ENCODE assay signal across 2 cellular contexts in the genomic region with DNA sequence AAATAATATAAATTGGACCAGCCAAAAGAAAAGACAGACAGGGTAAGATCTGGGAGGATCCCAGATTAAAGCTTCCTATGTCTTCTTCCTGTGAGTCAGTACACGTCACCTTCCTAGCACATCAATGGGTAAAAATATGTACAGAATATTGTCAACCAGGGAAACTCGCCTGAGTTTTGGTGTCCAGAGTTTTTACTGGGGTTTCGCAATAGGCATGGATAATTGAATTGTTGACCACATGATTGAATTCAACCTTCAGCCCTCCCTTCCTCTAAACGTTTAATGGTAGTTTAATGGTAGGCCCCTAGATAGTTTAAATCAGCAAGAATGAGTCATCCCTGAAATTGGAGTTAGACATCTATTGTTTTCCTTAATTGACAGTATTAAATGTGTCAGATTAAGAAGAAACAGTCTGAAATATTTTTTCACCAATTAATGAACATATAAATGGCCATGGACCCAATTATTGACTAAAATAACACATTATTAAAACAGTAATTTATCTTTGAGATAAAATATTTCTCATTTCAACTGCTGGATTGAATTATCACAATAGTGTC.
TF ChIP-seq lines count a peak whose summit lies in the region.

No MANE protein-coding gene starts in this region.

TF ChIP-seq in SK-N-SH treated with all-trans-retinoic acid at 6 μM for 48 hours, 23 proteins besides CTCF, POLR2A, EP300 and RAD21 (continued from another document):
- TF ChIP-seq ISL1 (CRISPR knock-in tag; IDR thresholded peaks at IDR 0.05) (peak; percentile 97), TCF4 (CRISPR knock-in tag; IDR thresholded peaks at IDR 0.05; ENCODE audit: borderline replicate concordance) (peak; percentile 29; the same call in 1 of the 2 replicates), ZC3H10 (CRISPR knock-in tag; IDR thresholded peaks at IDR 0.05) (peak; percentile 71), SNAI2 (CRISPR knock-in tag; IDR thresholded peaks at IDR 0.05) (no peak), ZFP3 (CRISPR knock-in tag; IDR thresholded peaks at IDR 0.05) (no peak), RARB (CRISPR knock-in tag; IDR thresholded peaks at IDR 0.05) (no peak; the same call in 1 of the 2 replicates), CSDC2 (CRISPR knock-in tag; IDR thresholded peaks at IDR 0.05) (no peak), TOX (CRISPR knock-in tag; IDR thresholded peaks at IDR 0.05; ENCODE audit: borderline replicate concordance) (no peak), GLIS3 (CRISPR knock-in tag; IDR thresholded peaks at IDR 0.05) (no peak), ZNF70 (CRISPR knock-in tag; IDR thresholded peaks at IDR 0.05) (no peak), ZFP30 (CRISPR knock-in tag; IDR thresholded peaks at IDR 0.05) (no peak), BACH2 (CRISPR knock-in tag; IDR thresholded peaks at IDR 0.05; ENCODE audit: borderline replicate concordance) (no peak), ZNF8 (CRISPR knock-in tag; IDR thresholded peaks at IDR 0.05) (no peak), ARNTL (CRISPR knock-in tag; IDR thresholded peaks at IDR 0.05; ENCODE audit: borderline replicate concordance, low read depth) (no peak), ZNF565 (CRISPR knock-in tag; conservative IDR thresholded peaks at IDR 0.05; ENCODE audit: low read depth) (no peak)
- TF ChIP-seq, protein P1, sequence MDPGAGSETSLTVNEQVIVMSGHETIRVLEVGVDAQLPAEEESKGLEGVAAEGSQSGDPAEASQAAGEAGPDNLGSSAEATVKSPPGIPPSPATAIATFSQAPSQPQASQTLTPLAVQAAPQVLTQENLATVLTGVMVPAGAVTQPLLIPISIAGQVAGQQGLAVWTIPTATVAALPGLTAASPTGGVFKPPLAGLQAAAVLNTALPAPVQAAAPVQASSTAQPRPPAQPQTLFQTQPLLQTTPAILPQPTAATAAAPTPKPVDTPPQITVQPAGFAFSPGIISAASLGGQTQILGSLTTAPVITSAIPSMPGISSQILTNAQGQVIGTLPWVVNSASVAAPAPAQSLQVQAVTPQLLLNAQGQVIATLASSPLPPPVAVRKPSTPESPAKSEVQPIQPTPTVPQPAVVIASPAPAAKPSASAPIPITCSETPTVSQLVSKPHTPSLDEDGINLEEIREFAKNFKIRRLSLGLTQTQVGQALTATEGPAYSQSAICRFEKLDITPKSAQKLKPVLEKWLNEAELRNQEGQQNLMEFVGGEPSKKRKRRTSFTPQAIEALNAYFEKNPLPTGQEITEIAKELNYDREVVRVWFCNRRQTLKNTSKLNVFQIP (CRISPR knock-in tag; IDR thresholded peaks at IDR 0.05; ENCODE audit: borderline replicate concordance, low read depth) = no peak
- TF ChIP-seq, protein P2, sequence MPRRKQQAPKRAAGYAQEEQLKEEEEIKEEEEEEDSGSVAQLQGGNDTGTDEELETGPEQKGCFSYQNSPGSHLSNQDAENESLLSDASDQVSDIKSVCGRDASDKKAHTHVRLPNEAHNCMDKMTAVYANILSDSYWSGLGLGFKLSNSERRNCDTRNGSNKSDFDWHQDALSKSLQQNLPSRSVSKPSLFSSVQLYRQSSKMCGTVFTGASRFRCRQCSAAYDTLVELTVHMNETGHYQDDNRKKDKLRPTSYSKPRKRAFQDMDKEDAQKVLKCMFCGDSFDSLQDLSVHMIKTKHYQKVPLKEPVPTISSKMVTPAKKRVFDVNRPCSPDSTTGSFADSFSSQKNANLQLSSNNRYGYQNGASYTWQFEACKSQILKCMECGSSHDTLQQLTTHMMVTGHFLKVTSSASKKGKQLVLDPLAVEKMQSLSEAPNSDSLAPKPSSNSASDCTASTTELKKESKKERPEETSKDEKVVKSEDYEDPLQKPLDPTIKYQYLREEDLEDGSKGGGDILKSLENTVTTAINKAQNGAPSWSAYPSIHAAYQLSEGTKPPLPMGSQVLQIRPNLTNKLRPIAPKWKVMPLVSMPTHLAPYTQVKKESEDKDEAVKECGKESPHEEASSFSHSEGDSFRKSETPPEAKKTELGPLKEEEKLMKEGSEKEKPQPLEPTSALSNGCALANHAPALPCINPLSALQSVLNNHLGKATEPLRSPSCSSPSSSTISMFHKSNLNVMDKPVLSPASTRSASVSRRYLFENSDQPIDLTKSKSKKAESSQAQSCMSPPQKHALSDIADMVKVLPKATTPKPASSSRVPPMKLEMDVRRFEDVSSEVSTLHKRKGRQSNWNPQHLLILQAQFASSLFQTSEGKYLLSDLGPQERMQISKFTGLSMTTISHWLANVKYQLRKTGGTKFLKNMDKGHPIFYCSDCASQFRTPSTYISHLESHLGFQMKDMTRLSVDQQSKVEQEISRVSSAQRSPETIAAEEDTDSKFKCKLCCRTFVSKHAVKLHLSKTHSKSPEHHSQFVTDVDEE (CRISPR knock-in tag; IDR thresholded peaks at IDR 0.05) = no peak
- TF ChIP-seq, protein P3, sequence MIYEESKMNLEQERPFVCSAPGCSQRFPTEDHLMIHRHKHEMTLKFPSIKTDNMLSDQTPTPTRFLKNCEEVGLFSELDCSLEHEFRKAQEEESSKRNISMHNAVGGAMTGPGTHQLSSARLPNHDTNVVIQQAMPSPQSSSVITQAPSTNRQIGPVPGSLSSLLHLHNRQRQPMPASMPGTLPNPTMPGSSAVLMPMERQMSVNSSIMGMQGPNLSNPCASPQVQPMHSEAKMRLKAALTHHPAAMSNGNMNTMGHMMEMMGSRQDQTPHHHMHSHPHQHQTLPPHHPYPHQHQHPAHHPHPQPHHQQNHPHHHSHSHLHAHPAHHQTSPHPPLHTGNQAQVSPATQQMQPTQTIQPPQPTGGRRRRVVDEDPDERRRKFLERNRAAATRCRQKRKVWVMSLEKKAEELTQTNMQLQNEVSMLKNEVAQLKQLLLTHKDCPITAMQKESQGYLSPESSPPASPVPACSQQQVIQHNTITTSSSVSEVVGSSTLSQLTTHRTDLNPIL (CRISPR knock-in tag; IDR thresholded peaks at IDR 0.05; ENCODE audit: low read depth) = peak; percentile 67
- TF ChIP-seq, protein P4, sequence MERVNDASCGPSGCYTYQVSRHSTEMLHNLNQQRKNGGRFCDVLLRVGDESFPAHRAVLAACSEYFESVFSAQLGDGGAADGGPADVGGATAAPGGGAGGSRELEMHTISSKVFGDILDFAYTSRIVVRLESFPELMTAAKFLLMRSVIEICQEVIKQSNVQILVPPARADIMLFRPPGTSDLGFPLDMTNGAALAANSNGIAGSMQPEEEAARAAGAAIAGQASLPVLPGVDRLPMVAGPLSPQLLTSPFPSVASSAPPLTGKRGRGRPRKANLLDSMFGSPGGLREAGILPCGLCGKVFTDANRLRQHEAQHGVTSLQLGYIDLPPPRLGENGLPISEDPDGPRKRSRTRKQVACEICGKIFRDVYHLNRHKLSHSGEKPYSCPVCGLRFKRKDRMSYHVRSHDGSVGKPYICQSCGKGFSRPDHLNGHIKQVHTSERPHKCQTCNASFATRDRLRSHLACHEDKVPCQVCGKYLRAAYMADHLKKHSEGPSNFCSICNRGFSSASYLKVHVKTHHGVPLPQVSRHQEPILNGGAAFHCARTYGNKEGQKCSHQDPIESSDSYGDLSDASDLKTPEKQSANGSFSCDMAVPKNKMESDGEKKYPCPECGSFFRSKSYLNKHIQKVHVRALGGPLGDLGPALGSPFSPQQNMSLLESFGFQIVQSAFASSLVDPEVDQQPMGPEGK (CRISPR knock-in tag; IDR thresholded peaks at IDR 0.05; ENCODE audit: borderline replicate concordance) = peak; percentile 73; the same call in 1 of the 2 replicates
TF ChIP-seq in SK-N-SH treated with all-trans-retinoic acid at 6 μM for 48 hours: peak in this region for 5.

TF ChIP-seq in SK-N-SH, 30 proteins besides CTCF, POLR2A, EP300 and RAD21 (continued from another document):
- TF ChIP-seq, protein P5, sequence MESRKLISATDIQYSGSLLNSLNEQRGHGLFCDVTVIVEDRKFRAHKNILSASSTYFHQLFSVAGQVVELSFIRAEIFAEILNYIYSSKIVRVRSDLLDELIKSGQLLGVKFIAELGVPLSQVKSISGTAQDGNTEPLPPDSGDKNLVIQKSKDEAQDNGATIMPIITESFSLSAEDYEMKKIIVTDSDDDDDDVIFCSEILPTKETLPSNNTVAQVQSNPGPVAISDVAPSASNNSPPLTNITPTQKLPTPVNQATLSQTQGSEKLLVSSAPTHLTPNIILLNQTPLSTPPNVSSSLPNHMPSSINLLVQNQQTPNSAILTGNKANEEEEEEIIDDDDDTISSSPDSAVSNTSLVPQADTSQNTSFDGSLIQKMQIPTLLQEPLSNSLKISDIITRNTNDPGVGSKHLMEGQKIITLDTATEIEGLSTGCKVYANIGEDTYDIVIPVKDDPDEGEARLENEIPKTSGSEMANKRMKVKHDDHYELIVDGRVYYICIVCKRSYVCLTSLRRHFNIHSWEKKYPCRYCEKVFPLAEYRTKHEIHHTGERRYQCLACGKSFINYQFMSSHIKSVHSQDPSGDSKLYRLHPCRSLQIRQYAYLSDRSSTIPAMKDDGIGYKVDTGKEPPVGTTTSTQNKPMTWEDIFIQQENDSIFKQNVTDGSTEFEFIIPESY (IDR thresholded peaks at IDR 0.05; ENCODE audit: borderline replicate concordance, low read depth) = no peak
- no peak for TF ChIP-seq RXRA (IDR thresholded peaks at IDR 0.05; ENCODE audit: borderline replicate concordance, low read depth)
- TF ChIP-seq, protein P6, sequence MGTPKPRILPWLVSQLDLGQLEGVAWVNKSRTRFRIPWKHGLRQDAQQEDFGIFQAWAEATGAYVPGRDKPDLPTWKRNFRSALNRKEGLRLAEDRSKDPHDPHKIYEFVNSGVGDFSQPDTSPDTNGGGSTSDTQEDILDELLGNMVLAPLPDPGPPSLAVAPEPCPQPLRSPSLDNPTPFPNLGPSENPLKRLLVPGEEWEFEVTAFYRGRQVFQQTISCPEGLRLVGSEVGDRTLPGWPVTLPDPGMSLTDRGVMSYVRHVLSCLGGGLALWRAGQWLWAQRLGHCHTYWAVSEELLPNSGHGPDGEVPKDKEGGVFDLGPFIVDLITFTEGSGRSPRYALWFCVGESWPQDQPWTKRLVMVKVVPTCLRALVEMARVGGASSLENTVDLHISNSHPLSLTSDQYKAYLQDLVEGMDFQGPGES (IDR thresholded peaks at IDR 0.05; ENCODE audit: low read depth, low read length) = no peak
- TF ChIP-seq GABPA (IDR thresholded peaks at IDR 0.05; ENCODE audit: low read depth) = no peak
- TF ChIP-seq TCF12 (IDR thresholded peaks at IDR 0.05) = no peak
- TF ChIP-seq SMC3 (IDR thresholded peaks at IDR 0.05; ENCODE audit: low read depth, low read length) = no peak
TF ChIP-seq in SK-N-SH: peak in this region for 0.
